14 cellular contexts compared by ENCODE assay signal in genomic region chr14:73235531-73236155, GRCh38. TPM values are rescaled to one million over a fixed set of nuclear protein-coding genes. Genes with fewer than 3 reads are reported as not detected.
DNase-seq lines count a peak whose midpoint lies in the region; ATAC-seq, FAIRE-seq and TF ChIP-seq lines count a peak whose summit lies in the region.
"Had no signal": no experiment of that assay in that cellular context is flagged by ENCODE, and none has a peak within 500 bp of the region (broad histone marks: within the 10 kb centered on the region; RNA-seq: fewer than 3 reads in every experiment).

No MANE protein-coding gene starts in this region.

- H3K27me3 ChIP-seq in left ventricle myocardium inferior (ENCODE audit: low read depth) = peaks cover 74% of the 10 kb centered on the region

- H3K36me3 ChIP-seq in left ventricle myocardium inferior = no peaks in the 10 kb centered on the region
- H3K36me3 ChIP-seq: SJCRH30 had no signal

- H3K4me1 ChIP-seq in left ventricle myocardium inferior = peaks cover 50% of the 10 kb centered on the region

- intact Hi-C loops in left ventricle myocardium inferior (cut with micrococcal nuclease) = no loop called here

- ATAC-seq in HG02884 (IDR thresholded peaks at IDR 0.05; ENCODE audit: unreplicated experiment) = no peak

- peaks cover 63% of the 10 kb centered on the region for H3K27me3 Mint-ChIP-seq in neural crest cell (ENCODE audit: low read depth)

- H3K27ac ChIP-seq in left ventricle myocardium inferior (replicated peaks) = no peak overlapping the region
- H3K27ac ChIP-seq: C4-2B, SJCRH30 had no signal

- no peaks in the 10 kb centered on the region for H3K9me3 Mint-ChIP-seq in neural crest cell

- peaks cover 2% of the 10 kb centered on the region for H3K36me3 Mint-ChIP-seq in neural crest cell (ENCODE audit: low read depth)

- FAIRE-seq in D721Med (lab: Jason Lieb, UNC) = no peak

- H3K9me3 ChIP-seq in left ventricle myocardium inferior (replicated peaks) = no peaks in the 10 kb centered on the region
- H3K9me3 ChIP-seq: SJCRH30 had no signal

- H3K4me3 ChIP-seq in fibroblast of mammary gland (ENCODE audit: control insufficient read depth, low read depth, low read length) (no peak overlapping the region), left ventricle myocardium inferior (no peak overlapping the region)
- H3K4me3 ChIP-seq: lung, SJCRH30 had no signal

- H3K4me1 Mint-ChIP-seq in neural crest cell = peaks cover 49% of the 10 kb centered on the region

- TF ChIP-seq CTCF in D721Med (IDR thresholded peaks at IDR 0.05; ENCODE audit: insufficient read depth, missing control alignments) (no peak), fibroblast of mammary gland (conservative IDR thresholded peaks at IDR 0.05; ENCODE audit: control insufficient read depth, insufficient read depth, low read depth, low read length) (no peak), neural crest cell (conservative IDR thresholded peaks at IDR 0.05) (no peak), left ventricle myocardium inferior (IDR thresholded peaks at IDR 0.05; ENCODE audit: borderline replicate concordance) (no peak)

- DNase-seq in D721Med (ENCODE audit: insufficient read length, low spot score) = peak; percentile 31
- peak; percentile 92 for DNase-seq in NCI-H69 (lab: John Stamatoyannopoulos, UW)
- DNase-seq in fibroblast of mammary gland (ENCODE audit: low read depth) = peak; percentile 21
- no peak for DNase-seq in neural crest cell (ENCODE audit: low read depth, low spot score)
- DNase-seq in left ventricle myocardium inferior = no peak
- no peak for DNase-seq in C1 segment of cervical spinal cord (lab: John Stamatoyannopoulos, UW)
- DNase-seq in NCI-H748 (lab: John Stamatoyannopoulos, UW; ENCODE audit: unreplicated experiment) = no peak
- DNase-seq: caudate nucleus, GOT3, NCI-H510A treated with DMSO at 0.1 percent for 48 hours, SJCRH30 had no signal

- H3K4me3 Mint-ChIP-seq in neural crest cell = peak overlapping the region; percentile 72

- no peak overlapping the region for H3K27ac Mint-ChIP-seq in neural crest cell (ENCODE audit: unreplicated experiment)

RNA-seq across cellular contexts. Expression of gene PAPLN, which starts 1.7 kb away (rescaled TPM):
- total RNA-seq in neural crest cell = 2.7 and 4.1 TPM in 2 replicates
- total RNA-seq in left ventricle myocardium inferior = 1.2 TPM
- total RNA-seq: SJCRH30 had no signal

Comparison
In these comparisons a context has a peak if more than half of its experiments do, and no peak if none do; other contexts are left out.
1. DNase-seq: peak in D721Med (single experiment), NCI-H69 (single experiment) and fibroblast of mammary gland (single experiment); none in neural crest cell (single experiment), left ventricle myocardium inferior (single experiment), C1 segment of cervical spinal cord (0 of 14) and NCI-H748 (single experiment).